23 cellular contexts compared by ENCODE assay signal in genomic region chr9:11356101-11356500, GRCh38.
DNase-seq lines count a peak whose midpoint lies in the region; TF ChIP-seq lines count a peak whose summit lies in the region.
"Had no signal": no experiment of that assay in that cellular context is flagged by ENCODE, and none has a peak within 500 bp of the region (broad histone marks: within the 10 kb centered on the region; RNA-seq: fewer than 3 reads in every experiment).

No MANE protein-coding gene starts in this region.

- peak overlapping the region; percentile 14 for H2AFZ ChIP-seq in neuron (ENCODE audit: low read depth, low read length)
- H2AFZ ChIP-seq in H9 (ENCODE audit: low read length), result no peak overlapping the region

- H3K27me3 Mint-ChIP-seq in brain (no peaks in the 10 kb centered on the region), H9 (ENCODE audit: low read depth) (no peaks in the 10 kb centered on the region)
- H3K27me3 Mint-ChIP-seq: activated CD4-positive, alpha-beta T cell treated with anti-CD3 and anti-CD28 coated beads for 36 hours had no signal

- peak; percentile 39 for DNase-seq in DMS53 (lab: John Stamatoyannopoulos, UW)
- peak; percentile 66 for DNase-seq in HT1080 (ENCODE audit: low read depth)
- no peak for DNase-seq in superior temporal gyrus (ENCODE audit: extremely low spot score)
- DNase-seq in H9, result no peak
- DNase-seq in mucosa of gallbladder (ENCODE audit: low spot score), result no peak
- DNase-seq: activated CD4-positive, alpha-beta T cell treated with anti-CD3 and anti-CD28 coated beads for 36 hours; activated CD8-positive, alpha-beta T cell treated with anti-CD3 and anti-CD28 coated beads, Interleukin-2, amount 10 ng/mL, durations not matched to agents 7 days and 5 days; anterior cingulate cortex; dorsolateral prefrontal cortex; heart right ventricle; IMR-90; left cardiac atrium; NCI-H1048; NCI-H1930; NCI-H345; sigmoid colon; stimulated activated naive CD4-positive, alpha-beta T cell had no signal

- H3K36me3 Mint-ChIP-seq in brain (no peaks in the 10 kb centered on the region), H9 (ENCODE audit: insufficient read depth in 1 of 3, low read depth in 3 of 3) (no peaks in the 10 kb centered on the region)

- H3K56ac ChIP-seq in H9 (ENCODE audit: insufficient read length, low read depth, low read length), result no peak overlapping the region

- peaks cover 52% of the 10 kb centered on the region for H3K4me1 Mint-ChIP-seq in brain
- peaks cover 0 to 2% of the 10 kb centered on the region in 2 experiments; a peak in 1 of 4 replicates for H3K4me1 Mint-ChIP-seq in H9
- H3K4me1 Mint-ChIP-seq: activated CD4-positive, alpha-beta T cell treated with anti-CD3 and anti-CD28 coated beads for 36 hours; neural crest cell had no signal

- no peak overlapping the region for H2BK5ac ChIP-seq in H9 (ENCODE audit: insufficient read length, low read length)

- no peak overlapping the region for H2BK15ac ChIP-seq in H9 (ENCODE audit: low read depth, low read length)

- H2BK12ac ChIP-seq in H9 (ENCODE audit: insufficient read length, low read depth, low read length), result no peak overlapping the region

- no peak overlapping the region for H4K91ac ChIP-seq in H9 (ENCODE audit: insufficient read length, low read depth, low read length)

- no peaks in the 10 kb centered on the region for H3K79me2 ChIP-seq in H9 (ENCODE audit: insufficient read depth, low read length)

- H3K4me1 ChIP-seq in neuron (ENCODE audit: insufficient read depth, low read length) (peaks cover 20% of the 10 kb centered on the region), H9 (ENCODE audit: insufficient read depth, low read length) (no peaks in the 10 kb centered on the region)
- H3K4me1 ChIP-seq: heart right ventricle, sigmoid colon had no signal

- no peak overlapping the region for H2AK5ac ChIP-seq in H9 (ENCODE audit: insufficient read length, low read length)

- no peaks in the 10 kb centered on the region for H3K36me3 ChIP-seq in neuron (ENCODE audit: insufficient read depth, low read length)
- H3K36me3 ChIP-seq: heart right ventricle, sigmoid colon had no signal

- no peaks in the 10 kb centered on the region for H3K79me1 ChIP-seq in H9 (ENCODE audit: insufficient read depth, low read depth, low read length, poor library complexity, severe bottlenecking)

- H2BK120ac ChIP-seq in H9 (ENCODE audit: low read depth, low read length, poor library complexity, severe bottlenecking), result no peak overlapping the region

- no peak overlapping the region for H3K4me2 ChIP-seq in H9 (ENCODE audit: insufficient read depth, insufficient read length, low read length)

- H4K5ac ChIP-seq in H9 (ENCODE audit: insufficient read length, low read depth, low read length), result no peak overlapping the region

- H3K4me3 Mint-ChIP-seq in brain (peak overlapping the region in 1 of 5 experiments; percentile 48), H9 (no peak overlapping the region)
- H3K4me3 Mint-ChIP-seq: activated CD4-positive, alpha-beta T cell treated with anti-CD3 and anti-CD28 coated beads for 36 hours; activated CD8-positive, alpha-beta T cell treated with anti-CD3 and anti-CD28 coated beads, Interleukin-2, amount 10 ng/mL, durations not matched to agents 7 days and 5 days; neural crest cell had no signal

- H3K27ac ChIP-seq in H9 (ENCODE audit: insufficient read length, low read depth, low read length), result no peak overlapping the region
- H3K27ac ChIP-seq: dorsolateral prefrontal cortex, epithelial cell of prostate, heart right ventricle, sigmoid colon had no signal

- peak overlapping the region; percentile 22 to 85 (median 53) for H3K27ac Mint-ChIP-seq in brain
- H3K27ac Mint-ChIP-seq in H9, result no peak overlapping the region
- H3K27ac Mint-ChIP-seq: activated CD4-positive, alpha-beta T cell treated with anti-CD3 and anti-CD28 coated beads for 36 hours; activated CD8-positive, alpha-beta T cell treated with anti-CD3 and anti-CD28 coated beads, Interleukin-2, amount 10 ng/mL, durations not matched to agents 7 days and 5 days; activated naive CD4-positive, alpha-beta T cell treated with anti-CD3 and anti-CD28 coated beads, Interleukin-2, amount 50 U/mL, for 72 hours; activated T-helper 2 cell treated with anti-CD3 and anti-CD28 coated beads, Interferon-gamma antibody, Interleukin-2, Interleukin-4, amounts not matched to agents 10 μg/mL and 5 μg/mL and 100 μg/mL, durations not matched to agents 14 hours and 24 hours and 36 hours had no signal

- H2BK20ac ChIP-seq in H9 (ENCODE audit: low read depth, low read length, poor library complexity, severe bottlenecking), result no peak overlapping the region

- H3K23ac ChIP-seq in H9 (ENCODE audit: insufficient read length, low read depth, low read length), result no peak overlapping the region

- H3K4me3 ChIP-seq in neuron (ENCODE audit: low read length), result no peak overlapping the region
- H3K4me3 ChIP-seq: dorsolateral prefrontal cortex, heart right ventricle, sigmoid colon had no signal

- no peak overlapping the region for H3K18ac ChIP-seq in H9 (ENCODE audit: insufficient read length, low read depth, low read length)

- H3T11ph ChIP-seq in H9 (ENCODE audit: low read length), result no peak overlapping the region

- no peak overlapping the region for H3K14ac ChIP-seq in H9 (ENCODE audit: insufficient read depth, low read length)

- no peak overlapping the region for H3K4ac ChIP-seq in H9 (ENCODE audit: low read depth, low read length)

- H3K9me3 ChIP-seq in neuron (ENCODE audit: low read length), result no peaks in the 10 kb centered on the region
- H3K9me3 ChIP-seq in H9 (ENCODE audit: control insufficient read depth, low read depth, low read length), result no peaks in the 10 kb centered on the region
- H3K9me3 ChIP-seq: heart right ventricle, sigmoid colon had no signal

- H3K27me3 ChIP-seq in neuron (ENCODE audit: insufficient read depth, low read length), result no peaks in the 10 kb centered on the region
- no peaks in the 10 kb centered on the region for H3K27me3 ChIP-seq in H9 (ENCODE audit: insufficient read depth, low read length)
- H3K27me3 ChIP-seq: dorsolateral prefrontal cortex, heart right ventricle, sigmoid colon had no signal

- H3K23me2 ChIP-seq in H9 (ENCODE audit: insufficient read length, low read depth, low read length, poor library complexity, severe bottlenecking), result no peaks in the 10 kb centered on the region

- H3K9ac ChIP-seq in H9 (ENCODE audit: extremely low read depth, insufficient read length, low read length), result no peak overlapping the region

- no peaks in the 10 kb centered on the region for H3K9me3 Mint-ChIP-seq in brain
- H3K9me3 Mint-ChIP-seq in H9, result no peaks in the 10 kb centered on the region
- H3K9me3 Mint-ChIP-seq: neural crest cell had no signal

- no peaks in the 10 kb centered on the region for H4K20me1 ChIP-seq in H9 (ENCODE audit: control insufficient read depth, insufficient read depth, insufficient read length)

- no peak for TF ChIP-seq CTCF in brain (conservative IDR thresholded peaks at IDR 0.05)
- TF ChIP-seq CTCF in H9 (conservative IDR thresholded peaks at IDR 0.05), result no peak

- no peak overlapping the region for H4K8ac ChIP-seq in H9 (replicated peaks; ENCODE audit: insufficient read length, low read depth, low read length)

Comparison
In these comparisons a context has a peak if more than half of its experiments do, and no peak if none do; other contexts are left out.
1. DNase-seq: peak in DMS53 (single experiment) and HT1080 (single experiment); none in superior temporal gyrus (single experiment), H9 (single experiment) and mucosa of gallbladder (single experiment).
2. H3K27ac Mint-ChIP-seq: peak in brain (5 of 5); none in H9 (0 of 3).